10 cellular contexts compared by ENCODE assay signal in genomic region chr4:186134254-186134653, GRCh38. TPM values are rescaled to one million over a fixed set of nuclear protein-coding genes. Genes with fewer than 3 reads are reported as not detected.
DNase-seq lines count a peak whose midpoint lies in the region; ATAC-seq and TF ChIP-seq lines count a peak whose summit lies in the region.
"Had no signal": no experiment of that assay in that cellular context is flagged by ENCODE, and none has a peak within 500 bp of the region (broad histone marks: within the 10 kb centered on the region; RNA-seq: fewer than 3 reads in every experiment).

No MANE protein-coding gene starts in this region.

- H3K9me3 Mint-ChIP-seq in CD8-positive, alpha-beta T cell, result no peaks in the 10 kb centered on the region
- H3K9me3 Mint-ChIP-seq in CD14-positive monocyte, result no peaks in the 10 kb centered on the region

- DNase-seq in SIG-M5 treated with dmso at 0.1 percent for 504 hours (lab: John Stamatoyannopoulos, UW; ENCODE audit: unreplicated experiment) (peak; percentile 53), SIG-M5 (lab: John Stamatoyannopoulos, UW) (no peak), mucosa of descending colon (peak in 1 of 3 donors; percentile 22), CD14-positive monocyte (ENCODE audit: low spot score) (no peak)
- no peak for DNase-seq in CD8-positive, alpha-beta T cell
- DNase-seq in stimulated activated CD4-positive, alpha-beta T cell treated with anti-CD3 and anti-CD28 coated beads, Interleukin-4, amount 100 ng/mL, for 4 hours, result no peak
- DNase-seq: activated CD8-positive, alpha-beta memory T cell treated with anti-CD3 and anti-CD28 coated beads, Interleukin-2, amount 50 U/mL, for 48 hours had no signal

- ATAC-seq in GM21717 (IDR thresholded peaks at IDR 0.05; ENCODE audit: unreplicated experiment) (peak; percentile 100), HG03442 (IDR thresholded peaks at IDR 0.05; ENCODE audit: unreplicated experiment) (peak; percentile 99), mucosa of descending colon (peak; percentile 49)
- ATAC-seq in CD8-positive, alpha-beta T cell, result no peak

- no peaks in the 10 kb centered on the region for H3K36me3 ChIP-seq in mucosa of descending colon (ENCODE audit: low read depth)
- no peaks in the 10 kb centered on the region for H3K36me3 ChIP-seq in CD8-positive, alpha-beta T cell (ENCODE audit: insufficient read depth, low read length)

- H3K27me3 Mint-ChIP-seq in CD8-positive, alpha-beta T cell (ENCODE audit: low read depth), result peaks cover 10% of the 10 kb centered on the region
- H3K27me3 Mint-ChIP-seq in CD14-positive monocyte (ENCODE audit: low read depth in 3 of 3), result peaks cover 2 to 5% (median 4%) of the 10 kb centered on the region in 3 donors

- TF ChIP-seq CTCF in mucosa of descending colon (IDR thresholded peaks at IDR 0.05), result no peak
- no peak for TF ChIP-seq CTCF in CD8-positive, alpha-beta T cell (IDR thresholded peaks at IDR 0.05)
- TF ChIP-seq CTCF in CD14-positive monocyte (IDR thresholded peaks at IDR 0.05), result no peak

- no peak overlapping the region for H3K27ac Mint-ChIP-seq in CD8-positive, alpha-beta T cell
- H3K27ac Mint-ChIP-seq in CD14-positive monocyte, result no peak overlapping the region

- POLR2A ChIA-PET in CD8-positive, alpha-beta T cell (lab: Charles Lee), result no interaction called here

- H3K4me1 ChIP-seq in mucosa of descending colon (ENCODE audit: low read depth), result no peaks in the 10 kb centered on the region
- no peaks in the 10 kb centered on the region for H3K4me1 ChIP-seq in CD8-positive, alpha-beta T cell (ENCODE audit: insufficient read depth, low read length)

- H3K4me1 Mint-ChIP-seq in CD8-positive, alpha-beta T cell (ENCODE audit: low read depth), result no peaks in the 10 kb centered on the region
- no peaks in the 10 kb centered on the region for H3K4me1 Mint-ChIP-seq in CD14-positive monocyte

- no peak overlapping the region for H3K4me3 Mint-ChIP-seq in CD8-positive, alpha-beta T cell
- H3K4me3 Mint-ChIP-seq in CD14-positive monocyte, result no peak overlapping the region

- no peak overlapping the region for H3K27ac ChIP-seq in CD8-positive, alpha-beta T cell (ENCODE audit: low read depth, low read length)
- H3K27ac ChIP-seq: 22Rv1 had no signal

- no peaks in the 10 kb centered on the region for H3K36me3 Mint-ChIP-seq in CD8-positive, alpha-beta T cell
- no peaks in the 10 kb centered on the region for H3K36me3 Mint-ChIP-seq in CD14-positive monocyte

- H3K27me3 ChIP-seq in CD8-positive, alpha-beta T cell (ENCODE audit: insufficient read depth, low read length), result no peaks in the 10 kb centered on the region

- intact Hi-C loops in mucosa of descending colon (cut with DNase I, micrococcal nuclease), result loop anchor here in 1 of 2 donors (10.0 kb wide), 1 partner anchor 69 kb away; the partner anchor contains the start of gene TLR3
- intact Hi-C loops in CD8-positive, alpha-beta T cell (cut with DNase I, micrococcal nuclease), result loop anchor here in 1 of 2 experiments (10.0 kb wide), 1 partner anchor 499 kb away; no protein-coding TSS in a partner anchor
- intact Hi-C loops in CD14-positive monocyte (cut with micrococcal nuclease), result no loop called here

- no peak overlapping the region for H3K4me3 ChIP-seq in mucosa of descending colon
- no peak overlapping the region for H3K4me3 ChIP-seq in CD8-positive, alpha-beta T cell (ENCODE audit: low read depth, low read length)

- CTCF ChIA-PET in CD8-positive, alpha-beta T cell (lab: Charles Lee), result interaction anchor here (1.4 kb wide), 1 partner anchor 12 kb away, joined by 3 read pairs; no protein-coding TSS in a partner anchor

- H3K9me3 ChIP-seq in mucosa of descending colon, result no peaks in the 10 kb centered on the region
- H3K9me3 ChIP-seq in CD8-positive, alpha-beta T cell (ENCODE audit: low read length), result no peaks in the 10 kb centered on the region

RNA-seq across cellular contexts. Expression of gene FAM149A, which starts 29.8 kb away (rescaled TPM):
- 10 to 100 TPM; 13.6 to 18.4 (median 16.3) TPM for total RNA-seq in mucosa of descending colon
- total RNA-seq in CD8-positive, alpha-beta T cell, result 1 to 10 TPM in 1 of 2 experiments, under 1 TPM in 1; 0.79 to 1.4 TPM
- polyA plus RNA-seq in CD14-positive monocyte, result not detected

RNA-seq across cellular contexts. Expression of gene CYP4V2, which starts 57.1 kb away (rescaled TPM):
- 10 to 100 TPM; 38.4 to 50.8 (median 49.2) TPM for total RNA-seq in mucosa of descending colon
- total RNA-seq in CD8-positive, alpha-beta T cell, result 1 to 10 TPM; 7.9 to 9.9 TPM
- 10 to 100 TPM in 1 of 2 donors, 1 to 10 TPM in 1; 6.3 to 10.5 TPM for polyA plus RNA-seq in CD14-positive monocyte

Comparison
In these comparisons a context has a peak if more than half of its experiments do, and no peak if none do; other contexts are left out.
1. RNA of gene FAM149A, which starts 29.8 kb away (total RNA-seq): 13.6 to 18.4 TPM in mucosa of descending colon; 0.79 to 1.4 TPM in CD8-positive, alpha-beta T cell; every median in the first group is over 4 times any median in the second.